In the genomic region with DNA sequence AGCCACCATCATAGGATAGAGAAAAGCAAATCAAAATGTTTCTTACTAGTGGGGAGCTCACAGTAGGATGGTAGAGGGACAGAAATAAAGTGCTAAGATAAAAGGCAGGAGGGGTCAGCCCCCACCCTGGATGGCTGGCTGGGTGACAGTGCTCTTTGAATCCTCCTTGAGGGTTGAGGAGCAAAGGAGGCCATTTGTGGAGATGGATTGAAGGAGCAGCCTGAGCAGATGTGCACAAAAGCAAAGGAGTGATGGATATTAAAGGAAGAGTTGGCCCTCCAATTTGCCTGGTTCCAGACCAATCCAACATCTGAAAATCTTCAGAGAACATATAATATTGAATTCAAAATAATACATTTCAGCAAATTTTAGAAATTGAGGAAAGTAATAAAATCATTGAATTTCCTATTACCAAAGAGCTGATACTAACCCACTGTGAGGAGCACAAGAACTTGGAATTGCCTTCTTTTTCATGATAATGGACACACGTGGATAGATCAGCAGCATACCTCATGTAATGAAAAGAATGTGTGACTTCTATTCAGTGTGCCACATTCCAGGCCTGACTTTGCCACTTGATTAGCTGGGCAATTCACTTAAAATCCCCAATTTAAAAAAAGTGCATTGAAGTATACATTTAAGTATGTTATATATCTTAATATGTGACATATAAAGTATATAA, we compare ENCODE assay signal across 22 cellular contexts.
DNase-seq lines count a peak whose midpoint lies in the region; ATAC-seq and TF ChIP-seq lines count a peak whose summit lies in the region.
"Had no signal": no experiment of that assay in that cellular context is flagged by ENCODE, and none has a peak within 500 bp of the region (broad histone marks: within the 10 kb centered on the region; RNA-seq: fewer than 3 reads in every experiment).

No MANE protein-coding gene starts in this region.

- H3K27me3 Mint-ChIP-seq in GM23338 (ENCODE audit: insufficient read depth, low read depth, poor library complexity), result peaks cover 5% of the 10 kb centered on the region

- no peak overlapping the region for H2AFZ ChIP-seq in GM23338

- no peaks in the 10 kb centered on the region for H4K20me1 ChIP-seq in GM23338 (replicated peaks; ENCODE audit: insufficient read depth)

- H3K9ac ChIP-seq in NT2/D1 (ENCODE audit: insufficient read length, low read depth), result no peak overlapping the region

- peak; percentile 81 for DNase-seq in GM23338 (ENCODE audit: low spot score)
- peak; percentile 40 for DNase-seq in NT2/D1 (ENCODE audit: low read depth, low spot score)
- DNase-seq in iPS DF 19.7 (ENCODE audit: low read depth, low spot score), result peak; percentile 75
- peak; percentile 28 for DNase-seq in iPS-NIHi7 (ENCODE audit: extremely low spot score)
- no peak for DNase-seq in stimulated activated CD8-positive, alpha-beta memory T cell treated with anti-CD3 and anti-CD28 coated beads, Interleukin-4, amount 100 ng/mL, for 48 hours
- no peak for DNase-seq in NCI-H345 treated with DMSO at 0.1 percent for 48 hours (lab: John Stamatoyannopoulos, UW; ENCODE audit: unreplicated experiment)
- no peak for DNase-seq in GM03348 (ENCODE audit: low spot score)
- DNase-seq: 8988T, DMS153, IMR-90, KG1, MG63, NCI-H1105 treated with DMSO at 0.1 percent for 48 hours, NCI-H146, NCI-H2029, NCI-H446 treated with DMSO at 0.1 percent for 48 hours, NCI-H526, Right ventricle myocardium superior, RPMI8226 had no signal

- peak overlapping the region; percentile 93 for H3K27ac Mint-ChIP-seq in GM23338

- H3K79me2 ChIP-seq in GM23338 (replicated peaks; ENCODE audit: insufficient read depth), result peaks cover 51% of the 10 kb centered on the region

- H3K4me1 Mint-ChIP-seq in GM23338, result peaks cover 49% of the 10 kb centered on the region

- H3K4me3 ChIP-seq in GM23338, result no peak overlapping the region; the same call in 1 of the 2 replicates
- H3K4me3 ChIP-seq in NT2/D1 (ENCODE audit: insufficient read length, low read depth), result no peak overlapping the region
- H3K4me3 ChIP-seq: GM12878, MG63, SJSA1 had no signal

- H3K4me1 ChIP-seq in GM23338 (ENCODE audit: insufficient read depth) (peaks cover 36% of the 10 kb centered on the region), NT2/D1 (ENCODE audit: insufficient read depth, insufficient read length) (no peaks in the 10 kb centered on the region)
- H3K4me1 ChIP-seq: SJSA1 had no signal

- no peaks in the 10 kb centered on the region for H3F3A ChIP-seq in GM23338 (replicated peaks; ENCODE audit: low read depth)

- no peaks in the 10 kb centered on the region for H3K27me3 ChIP-seq in GM23338 (ENCODE audit: insufficient read depth)
- H3K27me3 ChIP-seq in NT2/D1 (ENCODE audit: insufficient read depth, insufficient read length), result no peaks in the 10 kb centered on the region
- H3K27me3 ChIP-seq: SJSA1 had no signal

- peaks cover 8% of the 10 kb centered on the region; the same call in 2 of the 3 replicates for H3K9me3 Mint-ChIP-seq in GM23338

- peak overlapping the region; percentile 51 for H3K4me3 Mint-ChIP-seq in GM23338

- H3K9me3 ChIP-seq in NT2/D1 (ENCODE audit: insufficient read depth, low read length), result no peaks in the 10 kb centered on the region
- H3K9me3 ChIP-seq: MG63, SJSA1 had no signal

- no peak for TF ChIP-seq CTCF in GM23338 (conservative IDR thresholded peaks at IDR 0.05; ENCODE audit: low read depth in 2 of 2)

- H3K36me3 Mint-ChIP-seq in GM23338 (ENCODE audit: low read depth), result peaks cover 12% of the 10 kb centered on the region

- no peaks in the 10 kb centered on the region for H3K36me3 ChIP-seq in GM23338 (ENCODE audit: insufficient read depth)
- no peaks in the 10 kb centered on the region for H3K36me3 ChIP-seq in NT2/D1 (ENCODE audit: insufficient read depth, insufficient read length, low read length)
- H3K36me3 ChIP-seq: MG63, SJSA1 had no signal

- H3K27ac ChIP-seq in GM23338 (ENCODE audit: low read depth), result peak overlapping the region; percentile 81
- H3K27ac ChIP-seq: SJSA1 had no signal

- peak overlapping the region; percentile 28 for H3K4me2 ChIP-seq in GM23338

- 0 out of 2 replicates have a peak, but pooled peaks cover 3% of the 10 kb centered on the region for H3K9me2 ChIP-seq in GM23338 (ENCODE audit: insufficient read depth)

- ATAC-seq in GM23338 (peak; percentile 98), GM19351 (IDR thresholded peaks at IDR 0.05; ENCODE audit: unreplicated experiment) (no peak)
- ATAC-seq: GM12878 had no signal

TF ChIP-seq in GM23338, 12 proteins besides CTCF, POLR2A, EP300 and RAD21 (continues in another document):
- TF ChIP-seq, protein P1, sequence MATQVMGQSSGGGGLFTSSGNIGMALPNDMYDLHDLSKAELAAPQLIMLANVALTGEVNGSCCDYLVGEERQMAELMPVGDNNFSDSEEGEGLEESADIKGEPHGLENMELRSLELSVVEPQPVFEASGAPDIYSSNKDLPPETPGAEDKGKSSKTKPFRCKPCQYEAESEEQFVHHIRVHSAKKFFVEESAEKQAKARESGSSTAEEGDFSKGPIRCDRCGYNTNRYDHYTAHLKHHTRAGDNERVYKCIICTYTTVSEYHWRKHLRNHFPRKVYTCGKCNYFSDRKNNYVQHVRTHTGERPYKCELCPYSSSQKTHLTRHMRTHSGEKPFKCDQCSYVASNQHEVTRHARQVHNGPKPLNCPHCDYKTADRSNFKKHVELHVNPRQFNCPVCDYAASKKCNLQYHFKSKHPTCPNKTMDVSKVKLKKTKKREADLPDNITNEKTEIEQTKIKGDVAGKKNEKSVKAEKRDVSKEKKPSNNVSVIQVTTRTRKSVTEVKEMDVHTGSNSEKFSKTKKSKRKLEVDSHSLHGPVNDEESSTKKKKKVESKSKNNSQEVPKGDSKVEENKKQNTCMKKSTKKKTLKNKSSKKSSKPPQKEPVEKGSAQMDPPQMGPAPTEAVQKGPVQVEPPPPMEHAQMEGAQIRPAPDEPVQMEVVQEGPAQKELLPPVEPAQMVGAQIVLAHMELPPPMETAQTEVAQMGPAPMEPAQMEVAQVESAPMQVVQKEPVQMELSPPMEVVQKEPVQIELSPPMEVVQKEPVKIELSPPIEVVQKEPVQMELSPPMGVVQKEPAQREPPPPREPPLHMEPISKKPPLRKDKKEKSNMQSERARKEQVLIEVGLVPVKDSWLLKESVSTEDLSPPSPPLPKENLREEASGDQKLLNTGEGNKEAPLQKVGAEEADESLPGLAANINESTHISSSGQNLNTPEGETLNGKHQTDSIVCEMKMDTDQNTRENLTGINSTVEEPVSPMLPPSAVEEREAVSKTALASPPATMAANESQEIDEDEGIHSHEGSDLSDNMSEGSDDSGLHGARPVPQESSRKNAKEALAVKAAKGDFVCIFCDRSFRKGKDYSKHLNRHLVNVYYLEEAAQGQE (IDR thresholded peaks at IDR 0.05; ENCODE audit: unreplicated experiment), result no peak
- TF ChIP-seq NANOG (IDR thresholded peaks at IDR 0.05; ENCODE audit: borderline replicate concordance) (peak; percentile 66; the same call in 1 of the 2 replicates), ZNF331 (CRISPR knock-in tag; IDR thresholded peaks at IDR 0.05; ENCODE audit: low read depth) (no peak), ZNF114 (CRISPR knock-in tag; IDR thresholded peaks at IDR 0.05) (peak; percentile 88; the same call in 1 of the 2 replicates), CREB1 (CRISPR knock-in tag; IDR thresholded peaks at IDR 0.05; ENCODE audit: low read depth) (no peak), EZH2 (IDR thresholded peaks at IDR 0.05; ENCODE audit: low read depth, unreplicated experiment) (no peak)

Comparison
In these comparisons a context has a peak if more than half of its experiments do, and no peak if none do; other contexts are left out.
1. DNase-seq: peak in GM23338 (single experiment), NT2/D1 (single experiment), iPS DF 19.7 (single experiment) and iPS-NIHi7 (single experiment); none in stimulated activated CD8-positive, alpha-beta memory T cell treated with anti-CD3 and anti-CD28 coated beads, Interleukin-4, amount 100 ng/mL, for 48 hours (single experiment), NCI-H345 treated with DMSO at 0.1 percent for 48 hours (single experiment) and GM03348 (single experiment).